ENCODE assay signal across 29 cellular contexts in genomic region chr10:64409349-64409748, GRCh38.
"Had no signal": no experiment of that assay in that cellular context is flagged by ENCODE, and none has a peak within 500 bp of the region (broad histone marks: within the 10 kb centered on the region; RNA-seq: fewer than 3 reads in every experiment).

No MANE protein-coding gene starts in this region.

- H3K27me3 ChIP-seq: neural progenitor cell, pancreas, spleen, suprapubic skin, testis, tibial artery, transverse colon, vagina had no signal

- H3K4me2 ChIP-seq: neural progenitor cell, smooth muscle cell had no signal

- FAIRE-seq: pancreas, urothelium cell line had no signal

- H3K4me3 Mint-ChIP-seq: naive thymus-derived CD4-positive, alpha-beta T cell; natural killer cell; nephron; neural progenitor cell; stimulated activated memory B cell treated with anti-CD40 and anti-IgM and Interleukin-4, amounts not matched to agents 10 μg/mL and 1 μg/mL and 100 μg/mL, for 72 hours; stimulated activated naive CD8-positive, alpha-beta T cell treated with anti-CD3 and anti-CD28 coated beads, Interleukin-15, amount 100 ng/mL, for 72 hours; type B pancreatic cell had no signal

- H3K4me3 ChIP-seq: neural progenitor cell, pancreas, psoas muscle, skin epidermis, smooth muscle cell, spleen, suprapubic skin, testis, tibial artery, transverse colon, vagina had no signal

- H3K4me1 Mint-ChIP-seq: naive thymus-derived CD4-positive, alpha-beta T cell; natural killer cell; nephron; stimulated activated memory B cell treated with anti-CD40 and anti-IgM and Interleukin-4, amounts not matched to agents 10 μg/mL and 1 μg/mL and 100 μg/mL, for 72 hours; stimulated activated naive CD8-positive, alpha-beta T cell treated with anti-CD3 and anti-CD28 coated beads, Interleukin-15, amount 100 ng/mL, for 72 hours had no signal

- H3K4me1 ChIP-seq: neural progenitor cell, pancreas, psoas muscle, spleen, suprapubic skin, testis, tibial artery, transverse colon, vagina had no signal

- H3K27ac ChIP-seq: neural progenitor cell, pancreas, psoas muscle, skin epidermis, spleen, suprapubic skin, testis, tibial artery, transverse colon, vagina had no signal

- H3K27ac Mint-ChIP-seq: naive thymus-derived CD4-positive, alpha-beta T cell; natural killer cell; neural progenitor cell; stimulated activated memory B cell treated with anti-CD40 and anti-IgM and Interleukin-4, amounts not matched to agents 10 μg/mL and 1 μg/mL and 100 μg/mL, for 72 hours; stimulated activated naive CD8-positive, alpha-beta T cell treated with anti-CD3 and anti-CD28 coated beads, Interleukin-15, amount 100 ng/mL, for 72 hours; type B pancreatic cell had no signal

- H3K9me3 ChIP-seq: pancreas, psoas muscle, suprapubic skin, testis, tibial artery, transverse colon, vagina had no signal

- H3K27me3 Mint-ChIP-seq: naive thymus-derived CD4-positive, alpha-beta T cell; stimulated activated memory B cell treated with anti-CD40 and anti-IgM and Interleukin-4, amounts not matched to agents 10 μg/mL and 1 μg/mL and 100 μg/mL, for 72 hours; stimulated activated naive CD8-positive, alpha-beta T cell treated with anti-CD3 and anti-CD28 coated beads, Interleukin-15, amount 100 ng/mL, for 72 hours; type B pancreatic cell had no signal

- H3K36me3 ChIP-seq: neural progenitor cell, pancreas, spleen, suprapubic skin, tibial artery, transverse colon, vagina had no signal

- H3K9ac ChIP-seq: neural progenitor cell had no signal

- ATAC-seq: naive thymus-derived CD4-positive, alpha-beta T cell; natural killer cell; pancreas; psoas muscle; sciatic nerve; stimulated activated memory B cell treated with anti-CD40 and anti-IgM and Interleukin-4, amounts not matched to agents 10 μg/mL and 1 μg/mL and 100 μg/mL, for 72 hours; stimulated activated naive CD8-positive, alpha-beta T cell treated with anti-CD3 and anti-CD28 coated beads, Interleukin-15, amount 100 ng/mL, for 72 hours; stimulated activated naive CD8-positive, alpha-beta T cell treated with anti-CD3 and anti-CD28 coated beads, Interleukin-15, Interleukin-2, amounts not matched to agents 100 U/mL and 50 U/mL, for 24 hours had no signal

- H3K9me3 Mint-ChIP-seq: nephron, type B pancreatic cell had no signal

- DNase-seq: naive thymus-derived CD4-positive, alpha-beta T cell; natural killer cell; occipital lobe; pancreas; psoas muscle; right cardiac atrium; spleen; stimulated activated CD4-positive, alpha-beta T cell treated with anti-CD3 and anti-CD28 coated beads, Interleukin-12 subunit alpha, Interleukin-12 subunit beta, amount 100 ng/mL, for 4 hours; stimulated activated CD4-positive, alpha-beta T cell treated with anti-CD3 and anti-CD28 coated beads, Interleukin-1b, Interleukin-23, amount 100 ng/mL, for 48 hours; stimulated activated CD4-positive, alpha-beta T cell treated with anti-CD3 and anti-CD28 coated beads, Interleukin-4, amount 100 ng/mL, for 1 hour; stimulated activated CD4-positive, alpha-beta T cell treated with anti-CD3 and anti-CD28 coated beads, Interleukin-4, amount 100 ng/mL, for 4 hours; stimulated activated CD8-positive, alpha-beta memory T cell treated with anti-CD3 and anti-CD28 coated beads, Interleukin-4, amount 100 ng/mL, for 48 hours; stimulated activated naive CD4-positive, alpha-beta T cell; stimulated activated naive CD8-positive, alpha-beta T cell treated with anti-CD3 and anti-CD28 coated beads, Interleukin-15, amount 100 ng/mL, for 72 hours; stimulated activated naive CD8-positive, alpha-beta T cell treated with anti-CD3 and anti-CD28 coated beads, Interleukin-15, Interleukin-2, amounts not matched to agents 100 U/mL and 50 U/mL, for 24 hours; substantia nigra; testis; tibial artery; transverse colon had no signal

- H2AFZ ChIP-seq: neural progenitor cell had no signal

- H3K36me3 Mint-ChIP-seq: naive thymus-derived CD4-positive, alpha-beta T cell; neural progenitor cell; stimulated activated memory B cell treated with anti-CD40 and anti-IgM and Interleukin-4, amounts not matched to agents 10 μg/mL and 1 μg/mL and 100 μg/mL, for 72 hours; type B pancreatic cell had no signal
